In the genomic region with DNA sequence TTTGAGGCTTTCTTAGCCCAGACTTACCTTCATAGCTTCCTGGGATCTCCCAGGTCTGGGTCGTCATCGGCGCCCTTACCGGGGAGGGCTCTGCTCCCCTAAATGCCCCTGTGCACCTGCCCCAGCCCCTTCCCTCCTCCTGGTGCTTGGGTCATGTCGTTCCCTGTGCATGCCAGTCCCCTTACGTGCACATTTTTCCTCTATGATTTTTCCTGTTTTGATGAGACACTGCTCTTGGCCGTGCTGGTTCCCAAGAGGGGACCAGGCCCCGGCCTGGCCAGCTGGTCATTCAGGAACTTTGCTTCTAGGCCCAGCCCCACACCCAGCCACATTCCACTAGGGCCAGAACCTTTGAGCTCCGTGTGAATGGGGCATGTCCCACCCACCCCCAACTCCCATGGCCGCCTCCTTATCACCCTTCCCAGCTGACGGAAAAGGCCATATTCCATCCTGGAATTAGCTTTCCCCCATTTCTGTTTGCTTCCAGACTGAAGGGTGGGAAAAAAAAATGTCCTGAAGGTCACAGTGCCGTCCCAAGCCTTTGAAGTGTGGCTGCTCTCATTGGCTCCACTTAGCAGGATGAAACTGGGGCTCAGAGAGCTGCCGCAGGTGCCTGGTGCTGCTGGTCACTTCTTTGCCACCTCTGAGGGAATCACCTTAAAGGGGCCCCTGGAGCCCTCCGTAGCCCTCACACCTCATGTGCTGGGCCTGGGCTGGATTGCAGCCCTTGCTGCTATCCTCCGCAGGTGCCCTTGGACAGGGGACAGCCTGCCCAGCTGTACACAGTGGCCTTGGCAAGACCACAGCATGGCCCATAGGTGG, we compare ENCODE assay signal across 1 cellular context.
TF ChIP-seq lines count a peak whose summit lies in the region.

No MANE protein-coding gene starts in this region.

TF ChIP-seq in HepG2, 621 proteins besides CTCF, POLR2A, EP300 and RAD21 (continued from another document and continues in another):
- TF ChIP-seq, protein P1, sequence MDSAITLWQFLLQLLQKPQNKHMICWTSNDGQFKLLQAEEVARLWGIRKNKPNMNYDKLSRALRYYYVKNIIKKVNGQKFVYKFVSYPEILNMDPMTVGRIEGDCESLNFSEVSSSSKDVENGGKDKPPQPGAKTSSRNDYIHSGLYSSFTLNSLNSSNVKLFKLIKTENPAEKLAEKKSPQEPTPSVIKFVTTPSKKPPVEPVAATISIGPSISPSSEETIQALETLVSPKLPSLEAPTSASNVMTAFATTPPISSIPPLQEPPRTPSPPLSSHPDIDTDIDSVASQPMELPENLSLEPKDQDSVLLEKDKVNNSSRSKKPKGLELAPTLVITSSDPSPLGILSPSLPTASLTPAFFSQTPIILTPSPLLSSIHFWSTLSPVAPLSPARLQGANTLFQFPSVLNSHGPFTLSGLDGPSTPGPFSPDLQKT (CRISPR knock-in tag; IDR thresholded peaks at IDR 0.05; ENCODE audit: borderline replicate concordance) = no peak
- TF ChIP-seq AKNA (CRISPR knock-in tag; IDR thresholded peaks at IDR 0.05; ENCODE audit: borderline replicate concordance) (no peak), ZNF263 (CRISPR knock-in tag; IDR thresholded peaks at IDR 0.05) (0 out of 2 replicates have a peak, but pooled peaks have one; percentile 2), ZNF501 (CRISPR knock-in tag; IDR thresholded peaks at IDR 0.05) (peak; percentile 10; the same call in 1 of the 2 replicates), ZNF235 (CRISPR knock-in tag; IDR thresholded peaks at IDR 0.05; ENCODE audit: borderline replicate concordance) (peak; percentile 36; the same call in 1 of the 2 replicates), KAT7 (CRISPR knock-in tag; IDR thresholded peaks at IDR 0.05; ENCODE audit: borderline replicate concordance) (no peak), ZNF766 (CRISPR knock-in tag; IDR thresholded peaks at IDR 0.05; ENCODE audit: borderline replicate concordance) (no peak), ATF1 (CRISPR knock-in tag; IDR thresholded peaks at IDR 0.05) (peak; percentile 64), ZKSCAN8 (CRISPR knock-in tag; IDR thresholded peaks at IDR 0.05; ENCODE audit: borderline replicate concordance) (peak; percentile 74), NCOR1 (IDR thresholded peaks at IDR 0.05; ENCODE audit: borderline replicate concordance, low read length) (peak; percentile 82), PITX1 (CRISPR knock-in tag; IDR thresholded peaks at IDR 0.05) (peak; percentile 93), ZSCAN30 (CRISPR knock-in tag; IDR thresholded peaks at IDR 0.05) (no peak), SALL1 (CRISPR knock-in tag; IDR thresholded peaks at IDR 0.05) (peak; percentile 90), THYN1 (CRISPR knock-in tag; IDR thresholded peaks at IDR 0.05; ENCODE audit: borderline replicate concordance, low read depth) (no peak), ZBTB14 (CRISPR knock-in tag; IDR thresholded peaks at IDR 0.05) (no peak), ARID5B (CRISPR knock-in tag; IDR thresholded peaks at IDR 0.05) (peak; percentile 91), NAIF1 (CRISPR knock-in tag; IDR thresholded peaks at IDR 0.05; ENCODE audit: borderline replicate concordance) (no peak), ZBTB44 (CRISPR knock-in tag; IDR thresholded peaks at IDR 0.05) (no peak), THAP11 (CRISPR knock-in tag; IDR thresholded peaks at IDR 0.05) (peak; percentile 21; the same call in 1 of the 2 replicates), RBAK (CRISPR knock-in tag; IDR thresholded peaks at IDR 0.05) (no peak), CREB1 (IDR thresholded peaks at IDR 0.05) (no peak), CREB1 (CRISPR knock-in tag; IDR thresholded peaks at IDR 0.05) (peak; percentile 75; the same call in 1 of the 2 replicates), ETV5 (CRISPR knock-in tag; IDR thresholded peaks at IDR 0.05; ENCODE audit: borderline replicate concordance) (peak; percentile 83; the same call in 1 of the 2 replicates), SSRP1 (CRISPR knock-in tag; IDR thresholded peaks at IDR 0.05) (peak; percentile 57; the same call in 1 of the 2 replicates), ATM (IDR thresholded peaks at IDR 0.05; ENCODE audit: borderline replicate concordance) (no peak), HIC2 (CRISPR knock-in tag; IDR thresholded peaks at IDR 0.05; ENCODE audit: low read depth) (peak; percentile 50; the same call in 1 of the 2 replicates)
- TF ChIP-seq, protein P2, sequence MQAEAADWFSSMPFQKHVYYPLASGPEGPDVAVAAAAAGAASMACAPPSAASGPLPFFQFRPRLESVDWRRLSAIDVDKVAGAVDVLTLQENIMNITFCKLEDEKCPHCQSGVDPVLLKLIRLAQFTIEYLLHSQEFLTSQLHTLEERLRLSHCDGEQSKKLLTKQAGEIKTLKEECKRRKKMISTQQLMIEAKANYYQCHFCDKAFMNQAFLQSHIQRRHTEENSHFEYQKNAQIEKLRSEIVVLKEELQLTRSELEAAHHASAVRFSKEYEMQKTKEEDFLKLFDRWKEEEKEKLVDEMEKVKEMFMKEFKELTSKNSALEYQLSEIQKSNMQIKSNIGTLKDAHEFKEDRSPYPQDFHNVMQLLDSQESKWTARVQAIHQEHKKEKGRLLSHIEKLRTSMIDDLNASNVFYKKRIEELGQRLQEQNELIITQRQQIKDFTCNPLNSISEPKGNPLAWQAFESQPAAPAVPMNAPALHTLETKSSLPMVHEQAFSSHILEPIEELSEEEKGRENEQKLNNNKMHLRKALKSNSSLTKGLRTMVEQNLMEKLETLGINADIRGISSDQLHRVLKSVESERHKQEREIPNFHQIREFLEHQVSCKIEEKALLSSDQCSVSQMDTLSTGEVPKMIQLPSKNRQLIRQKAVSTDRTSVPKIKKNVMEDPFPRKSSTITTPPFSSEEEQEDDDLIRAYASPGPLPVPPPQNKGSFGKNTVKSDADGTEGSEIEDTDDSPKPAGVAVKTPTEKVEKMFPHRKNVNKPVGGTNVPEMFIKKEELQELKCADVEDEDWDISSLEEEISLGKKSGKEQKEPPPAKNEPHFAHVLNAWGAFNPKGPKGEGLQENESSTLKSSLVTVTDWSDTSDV (CRISPR knock-in tag; IDR thresholded peaks at IDR 0.05) = no peak
- TF ChIP-seq, protein P3, sequence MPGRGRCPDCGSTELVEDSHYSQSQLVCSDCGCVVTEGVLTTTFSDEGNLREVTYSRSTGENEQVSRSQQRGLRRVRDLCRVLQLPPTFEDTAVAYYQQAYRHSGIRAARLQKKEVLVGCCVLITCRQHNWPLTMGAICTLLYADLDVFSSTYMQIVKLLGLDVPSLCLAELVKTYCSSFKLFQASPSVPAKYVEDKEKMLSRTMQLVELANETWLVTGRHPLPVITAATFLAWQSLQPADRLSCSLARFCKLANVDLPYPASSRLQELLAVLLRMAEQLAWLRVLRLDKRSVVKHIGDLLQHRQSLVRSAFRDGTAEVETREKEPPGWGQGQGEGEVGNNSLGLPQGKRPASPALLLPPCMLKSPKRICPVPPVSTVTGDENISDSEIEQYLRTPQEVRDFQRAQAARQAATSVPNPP (CRISPR knock-in tag; IDR thresholded peaks at IDR 0.05) = no peak
- TF ChIP-seq, protein P4, sequence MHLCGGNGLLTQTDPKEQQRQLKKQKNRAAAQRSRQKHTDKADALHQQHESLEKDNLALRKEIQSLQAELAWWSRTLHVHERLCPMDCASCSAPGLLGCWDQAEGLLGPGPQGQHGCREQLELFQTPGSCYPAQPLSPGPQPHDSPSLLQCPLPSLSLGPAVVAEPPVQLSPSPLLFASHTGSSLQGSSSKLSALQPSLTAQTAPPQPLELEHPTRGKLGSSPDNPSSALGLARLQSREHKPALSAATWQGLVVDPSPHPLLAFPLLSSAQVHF (CRISPR knock-in tag; IDR thresholded peaks at IDR 0.05) = no peak
